In the genomic region with DNA sequence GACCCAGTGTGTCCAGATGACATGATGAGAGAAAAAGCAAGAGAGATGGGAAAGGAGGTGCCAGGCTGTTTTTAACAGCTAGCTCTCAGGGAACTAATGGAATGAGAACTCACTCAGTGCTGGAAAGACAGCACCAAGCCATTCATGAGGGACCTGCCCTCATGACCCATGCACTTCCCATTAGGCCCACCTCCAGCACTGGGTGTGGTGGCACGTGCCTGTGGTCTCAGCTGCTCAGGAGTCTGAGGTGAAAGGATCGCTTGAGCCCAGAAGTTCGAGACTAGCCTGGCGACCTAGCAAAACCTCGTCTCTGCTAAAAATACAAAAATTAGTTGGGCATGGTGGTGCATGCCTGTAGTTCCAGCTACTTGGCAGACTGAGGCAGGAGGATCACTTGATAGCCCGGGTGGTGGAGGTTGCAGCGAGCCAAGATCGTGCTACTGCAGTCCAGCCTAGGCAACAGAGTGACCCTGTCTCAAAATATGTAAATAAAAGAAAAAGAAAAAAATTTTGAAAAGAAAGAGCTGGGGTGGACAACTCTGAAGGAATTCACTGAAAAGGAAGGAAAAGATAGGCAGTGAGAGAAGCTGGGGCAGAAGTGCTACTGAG, we compare ENCODE assay signal across 23 cellular contexts. TPM values are rescaled to one million over a fixed set of nuclear protein-coding genes. Genes with fewer than 3 reads are reported as not detected.
DNase-seq lines count a peak whose midpoint lies in the region; ATAC-seq and TF ChIP-seq lines count a peak whose summit lies in the region.
"Had no signal": no experiment of that assay in that cellular context is flagged by ENCODE, and none has a peak within 500 bp of the region (broad histone marks: within the 10 kb centered on the region; RNA-seq: fewer than 3 reads in every experiment).

No MANE protein-coding gene starts in this region.

- H2BK20ac ChIP-seq in IMR-90 (ENCODE audit: low read depth, low read length) = no peak overlapping the region

- peaks cover 96% of the 10 kb centered on the region for H4K20me1 ChIP-seq in IMR-90 (ENCODE audit: insufficient read depth, low read length)

- no peak overlapping the region for H2AK5ac ChIP-seq in IMR-90 (ENCODE audit: low read depth, low read length)

- CTCF ChIA-PET in IMR-90 (lab: Yijun Ruan, JAX) = interaction anchor here (0.6 kb wide), 1 partner anchor 14 kb away, joined by 5 read pairs; no protein-coding TSS in a partner anchor

- in situ Hi-C loops in IMR-90 (cut with MboI; ENCODE audit: low sequenced_read_pairs) = no loop called here

- peaks cover 21% of the 10 kb centered on the region for H3K4me1 ChIP-seq in IMR-90 (ENCODE audit: control insufficient read depth, insufficient read depth, low read length)
- H3K4me1 ChIP-seq in endodermal cell (ENCODE audit: control insufficient read depth, insufficient read depth, low read length) = peaks cover 5% of the 10 kb centered on the region
- no peaks in the 10 kb centered on the region for H3K4me1 ChIP-seq in BE2C

- peak overlapping the region; percentile 11; the same call in 1 of the 2 replicates for H3K14ac ChIP-seq in IMR-90 (replicated peaks; ENCODE audit: low read depth, low read length)

- H3K4me2 ChIP-seq in IMR-90 (ENCODE audit: low read depth, low read length) = peak overlapping the region; percentile 50

- no peak overlapping the region for H3K9ac ChIP-seq in IMR-90 (ENCODE audit: low read depth, low read length)
- H3K9ac ChIP-seq in endodermal cell (ENCODE audit: extremely low read depth, low read length, poor library complexity, severe bottlenecking) = no peak overlapping the region

- peak overlapping the region; percentile 4 for H3K27ac Mint-ChIP-seq in endodermal cell
- H3K27ac Mint-ChIP-seq: activated naive CD8-positive, alpha-beta T cell treated with anti-CD3 and anti-CD28 coated beads, Interleukin-2, amount 10 ng/mL, durations not matched to agents 7 days and 5 days had no signal

- H3K56ac ChIP-seq in IMR-90 (ENCODE audit: extremely low read depth, insufficient read depth, low read length) = no peak overlapping the region

- WGBS in IMR-90 (ENCODE audit: extremely low coverage in 2 of 2, insufficient read length in 1 of 2), 2 experiments = 64% methylated on average over 6 of the region's 8 CpGs; no CpG with 5 or more reads in 1 of the 2 experiments
- 92 to 94% methylated on average over 8 of the region's 8 CpGs for WGBS in endodermal cell (ENCODE audit: insufficient coverage in 1 of 2, insufficient read length in 1 of 2), 2 experiments

- no peak overlapping the region for H4K5ac ChIP-seq in IMR-90 (ENCODE audit: low read depth, low read length)

- no peak overlapping the region for H2BK120ac ChIP-seq in IMR-90 (ENCODE audit: low read depth, low read length)

- no peaks in the 10 kb centered on the region for H3K27me3 Mint-ChIP-seq in endodermal cell (ENCODE audit: insufficient read depth)
- H3K27me3 Mint-ChIP-seq: activated naive CD8-positive, alpha-beta T cell treated with anti-CD3 and anti-CD28 coated beads, Interleukin-2, amount 10 ng/mL, durations not matched to agents 7 days and 5 days; CD8-positive, alpha-beta memory T cell; stimulated activated naive CD8-positive, alpha-beta T cell treated with anti-CD3 and anti-CD28 coated beads, Interleukin-15, amount 100 ng/mL, for 72 hours had no signal

- TF ChIP-seq RAD21 in IMR-90 (IDR thresholded peaks at IDR 0.05; ENCODE audit: low read length) = no peak

- ATAC-seq in IMR-90 (ENCODE audit: low read depth) = peak; percentile 56
- no peak for ATAC-seq in HG03159 (IDR thresholded peaks at IDR 0.05; ENCODE audit: unreplicated experiment)
- ATAC-seq: stimulated activated naive CD8-positive, alpha-beta T cell treated with anti-CD3 and anti-CD28 coated beads, Interleukin-15, amount 100 ng/mL, for 72 hours had no signal

- H3K23ac ChIP-seq in IMR-90 (ENCODE audit: low read depth, low read length) = no peak overlapping the region

- H3K9me3 ChIP-seq in IMR-90 (ENCODE audit: control insufficient read depth, insufficient read depth, low read length) (no peaks in the 10 kb centered on the region), endodermal cell (ENCODE audit: control insufficient read depth, low read length) (no peaks in the 10 kb centered on the region), BE2C (no peaks in the 10 kb centered on the region)
- H3K9me3 ChIP-seq: tibial nerve had no signal

- no peak overlapping the region for H4K91ac ChIP-seq in IMR-90 (ENCODE audit: insufficient read depth, low read depth, low read length)

- no peaks in the 10 kb centered on the region for H3K36me3 Mint-ChIP-seq in endodermal cell (ENCODE audit: low read depth)
- H3K36me3 Mint-ChIP-seq: activated naive CD8-positive, alpha-beta T cell treated with anti-CD3 and anti-CD28 coated beads, Interleukin-2, amount 10 ng/mL, durations not matched to agents 7 days and 5 days had no signal

- no peaks in the 10 kb centered on the region for H3K36me3 ChIP-seq in IMR-90 (ENCODE audit: control insufficient read depth, insufficient read depth, low read length)
- no peaks in the 10 kb centered on the region for H3K36me3 ChIP-seq in endodermal cell (ENCODE audit: control insufficient read depth, insufficient read depth, low read length)
- H3K36me3 ChIP-seq in BE2C = no peaks in the 10 kb centered on the region
- H3K36me3 ChIP-seq: tibial nerve had no signal

- no peak overlapping the region for H4K8ac ChIP-seq in IMR-90 (ENCODE audit: low read depth in 2 of 2, low read length in 2 of 2)

- H3K27ac ChIP-seq in IMR-90 (ENCODE audit: insufficient read depth, low read length) (peak overlapping the region; percentile 36; the same call in 1 of the 2 replicates), endodermal cell (ENCODE audit: low read depth, low read length) (no peak overlapping the region)
- H3K27ac ChIP-seq: skin epidermis, tibial nerve had no signal

- H2AFZ ChIP-seq in IMR-90 (replicated peaks; ENCODE audit: low read length, poor library complexity) = no peak overlapping the region

- peak overlapping the region; percentile 44 for H2BK5ac ChIP-seq in IMR-90 (ENCODE audit: low read depth, low read length, poor library complexity, severe bottlenecking)

- H2AK9ac ChIP-seq in IMR-90 (replicated peaks; ENCODE audit: low read depth, low read length, poor library complexity) = peak overlapping the region; percentile 10

- TF ChIP-seq POLR2A in IMR-90 (IDR thresholded peaks at IDR 0.05; ENCODE audit: low read depth, low read length) = no peak

- dilution Hi-C loops in IMR-90 (cut with HindIII; ENCODE audit: low sequenced_read_pairs, unreplicated experiment) = no loop called here

- peak; percentile 61 for DNase-seq in AG10803 (ENCODE audit: low read depth)
- peak; percentile 32 for DNase-seq in IMR-90
- DNase-seq in endodermal cell = no peak
- peak; percentile 53 for DNase-seq in myocyte (ENCODE audit: low read depth)
- no peak for DNase-seq in BE2C
- no peak for DNase-seq in GF-D8 (lab: John Stamatoyannopoulos, UW)
- DNase-seq in activated CD4-positive, CD25-positive, alpha-beta regulatory T cell treated with anti-CD3 and anti-CD28 coated beads, Interleukin-2, amount 50 U/mL, for 72 hours = no peak
- DNase-seq: ACHN; activated CD4-positive, alpha-beta T cell treated with anti-CD3 and anti-CD28 coated beads for 1 hour; activated CD8-positive, alpha-beta memory T cell treated with anti-CD3 and anti-CD28 coated beads for 24 hours; activated naive CD8-positive, alpha-beta T cell treated with anti-CD3 and anti-CD28 coated beads, Interleukin-2, amount 10 ng/mL, durations not matched to agents 7 days and 5 days; CD8-positive, alpha-beta memory T cell; DMS53; HCEC 1CT; mammary epithelial cell; NCI-H1436; NCI-H524; stimulated activated CD4-positive, alpha-beta T cell treated with anti-CD3 and anti-CD28 coated beads, Interleukin-4, amount 100 ng/mL, for 1 hour; stimulated activated naive CD8-positive, alpha-beta T cell treated with anti-CD3 and anti-CD28 coated beads, Interleukin-15, amount 100 ng/mL, for 72 hours; T-helper 9 cell had no signal

- no peak overlapping the region for H2BK15ac ChIP-seq in IMR-90 (ENCODE audit: low read depth, low read length)

- POLR2A ChIA-PET in IMR-90 (lab: Charles Lee; ENCODE audit: unreplicated experiment) = no interaction called here

- intact Hi-C loops in IMR-90 (cut with micrococcal nuclease) = loop anchor here (2.0 kb wide), 1 partner anchor 51 kb away; a partner anchor contains a TSS

- H3K27me3 ChIP-seq in IMR-90 (ENCODE audit: control insufficient read depth, insufficient read depth, low read length) = no peaks in the 10 kb centered on the region
- H3K27me3 ChIP-seq in endodermal cell (ENCODE audit: control insufficient read depth, insufficient read depth, low read length, poor library complexity, severe bottlenecking) = no peaks in the 10 kb centered on the region
- no peaks in the 10 kb centered on the region for H3K27me3 ChIP-seq in BE2C
- H3K27me3 ChIP-seq: tibial nerve had no signal

- no peaks in the 10 kb centered on the region for H3K9me3 Mint-ChIP-seq in endodermal cell
- H3K9me3 Mint-ChIP-seq: CD8-positive, alpha-beta memory T cell; stimulated activated naive CD8-positive, alpha-beta T cell treated with anti-CD3 and anti-CD28 coated beads, Interleukin-15, amount 100 ng/mL, for 72 hours had no signal

- no peak overlapping the region for H3K18ac ChIP-seq in IMR-90 (ENCODE audit: low read depth, low read length)

- peaks cover 19 to 81% of the 10 kb centered on the region in 2 experiments for H3K79me1 ChIP-seq in IMR-90 (ENCODE audit: low read depth in 1 of 2, low read length in 2 of 2)

- peaks cover 24% of the 10 kb centered on the region for H3K4me1 Mint-ChIP-seq in endodermal cell

- H3K4ac ChIP-seq in IMR-90 (ENCODE audit: low read depth, low read length) = no peak overlapping the region

- H3K9me1 ChIP-seq in IMR-90 (ENCODE audit: insufficient read depth, low read length) = peaks cover 22% of the 10 kb centered on the region

- TF ChIP-seq CTCF in AG10803 (conservative IDR thresholded peaks at IDR 0.05; ENCODE audit: low read length) (no peak), IMR-90 (conservative IDR thresholded peaks at IDR 0.05; ENCODE audit: low read depth, low read length) (no peak), endodermal cell (conservative IDR thresholded peaks at IDR 0.05) (no peak), BE2C (IDR thresholded peaks at IDR 0.05; ENCODE audit: low read depth, low read length) (no peak)

- H3K4me3 Mint-ChIP-seq in endodermal cell = no peak overlapping the region
- H3K4me3 Mint-ChIP-seq: activated naive CD8-positive, alpha-beta T cell treated with anti-CD3 and anti-CD28 coated beads, Interleukin-2, amount 10 ng/mL, durations not matched to agents 7 days and 5 days; stimulated activated naive CD8-positive, alpha-beta T cell treated with anti-CD3 and anti-CD28 coated beads, Interleukin-15, amount 100 ng/mL, for 72 hours had no signal

- H3K4me3 ChIP-seq in AG10803 (ENCODE audit: low read length) = no peak overlapping the region
- no peak overlapping the region for H3K4me3 ChIP-seq in IMR-90 (ENCODE audit: insufficient read depth, low read depth, low read length)
- H3K4me3 ChIP-seq in endodermal cell (ENCODE audit: low read length) = no peak overlapping the region
- H3K4me3 ChIP-seq in BE2C (ENCODE audit: low read depth, low read length) = no peak overlapping the region
- H3K4me3 ChIP-seq: skin epidermis, tibial nerve had no signal

- no TSS peak for BruUV-seq in IMR-90 (replicated peaks; lab: Mats Ljungman, UMichigan)

RNA-seq across cellular contexts. Expression of a gene that starts 50.9 kb away (rescaled TPM):
- 6.8 and 8.1 TPM in 2 replicates for total RNA-seq in IMR-90 (2012; rRNA removed)
- 9.5 and 11.0 TPM in 2 replicates for polyA plus RNA-seq in IMR-90 (2012; rRNA removed)
- polyA plus RNA-seq in IMR-90 (2012; cell fraction: cytosol; rRNA removed) = 7.7 and 8.2 TPM in 2 replicates
- polyA plus RNA-seq in IMR-90 (2012; cell fraction: nucleus; rRNA removed; ENCODE audit: low replicate concordance) = 35.7 and 38.6 TPM in 2 replicates
- 10 to 100 TPM; 32.1 to 39.0 TPM for total RNA-seq in endodermal cell
- polyA plus RNA-seq in endodermal cell (2013, experiment 1 of 2) = 26.9 TPM
- 25.5 TPM for polyA plus RNA-seq in endodermal cell (2013, experiment 2 of 2)
- total RNA-seq in myocyte = 13.9 and 15.2 TPM in 2 replicates
- polyA plus RNA-seq in myocyte (2012) = 12.9 TPM
- 16.7 TPM for polyA plus RNA-seq in BE2C (2012; ENCODE audit: insufficient read depth, insufficient read length, low read depth)

Comparison
In these comparisons a context has a peak if more than half of its experiments do, and no peak if none do; other contexts are left out.
1. DNase-seq: peak in AG10803 (single experiment), IMR-90 (single experiment) and myocyte (single experiment); none in endodermal cell (single experiment), BE2C (single experiment), GF-D8 (single experiment) and activated CD4-positive, CD25-positive, alpha-beta regulatory T cell treated with anti-CD3 and anti-CD28 coated beads, Interleukin-2, amount 50 U/mL, for 72 hours (single experiment).